14 cellular contexts compared by ENCODE assay signal in genomic region chr1:24894002-24894401, GRCh38. TPM values are rescaled to one million over a fixed set of nuclear protein-coding genes. Genes with fewer than 3 reads are reported as not detected.
"Had no signal": no experiment of that assay in that cellular context is flagged by ENCODE, and none has a peak within 500 bp of the region (broad histone marks: within the 10 kb centered on the region; RNA-seq: fewer than 3 reads in every experiment).

No MANE protein-coding gene starts in this region.

- H3K27ac Mint-ChIP-seq: activated T-helper 1 cell treated with anti-CD3 and anti-CD28 coated beads, Interleukin-12 subunit alpha, Interleukin-12 subunit beta, Interleukin-2, Interleukin-4 antibody, amounts not matched to agents 30 ng/mL and 10 ng/mL and 1 ng/mL, durations not matched to agents 14 hours and 24 hours and 36 hours; neural progenitor cell had no signal

- ATAC-seq: effector memory CD8-positive, alpha-beta T cell; gastrocnemius medialis; pancreas had no signal

- H3K4me2 ChIP-seq: neural progenitor cell had no signal

- H3K4me1 ChIP-seq: adrenal gland, gastrocnemius medialis, left ventricle myocardium inferior, neural progenitor cell, pancreas had no signal

- H3K4me1 Mint-ChIP-seq: neural progenitor cell had no signal

- H3K9ac ChIP-seq: neural progenitor cell had no signal

- H2AFZ ChIP-seq: neural progenitor cell had no signal

- H3K9me3 ChIP-seq: adrenal gland, gastrocnemius medialis, pancreas had no signal

- H3K4me3 Mint-ChIP-seq: activated T-helper 1 cell treated with anti-CD3 and anti-CD28 coated beads, Interleukin-12 subunit alpha, Interleukin-12 subunit beta, Interleukin-2, Interleukin-4 antibody, amounts not matched to agents 30 ng/mL and 10 ng/mL and 1 ng/mL, durations not matched to agents 14 hours and 24 hours and 36 hours; effector memory CD8-positive, alpha-beta T cell; neural progenitor cell had no signal

- H3K27ac ChIP-seq: adrenal gland, epithelial cell of prostate, gastrocnemius medialis, left ventricle myocardium inferior, neural progenitor cell, pancreas had no signal

- H3K4me3 ChIP-seq: adrenal gland, gastrocnemius medialis, left ventricle myocardium inferior, neural progenitor cell, pancreas had no signal

- DNase-seq: activated naive CD4-positive, alpha-beta T cell treated with anti-CD3 and anti-CD28 coated beads, Interleukin-2, amount 50 U/mL, for 16 hours; caudate nucleus; effector memory CD8-positive, alpha-beta T cell; gastrocnemius medialis; left ventricle myocardium inferior; pancreas; stimulated activated CD4-positive, alpha-beta T cell treated with anti-CD3 and anti-CD28 coated beads, Interleukin-15, amount 100 ng/mL, for 24 hours; trophoblast cell had no signal

- H3K27me3 Mint-ChIP-seq: effector memory CD8-positive, alpha-beta T cell had no signal

- H3K36me3 ChIP-seq: adrenal gland, gastrocnemius medialis, left ventricle myocardium inferior, neural progenitor cell, pancreas had no signal

- H3K27me3 ChIP-seq: gastrocnemius medialis, neural progenitor cell, pancreas had no signal

RNA-seq across cellular contexts. Expression of gene RUNX3, which starts 36.1 kb away (rescaled TPM):
- total RNA-seq: myocyte had no signal
- polyA plus RNA-seq: keratinocyte had no signal
